Comparison of ENCODE assay signal across 20 cellular contexts in the genomic region with DNA sequence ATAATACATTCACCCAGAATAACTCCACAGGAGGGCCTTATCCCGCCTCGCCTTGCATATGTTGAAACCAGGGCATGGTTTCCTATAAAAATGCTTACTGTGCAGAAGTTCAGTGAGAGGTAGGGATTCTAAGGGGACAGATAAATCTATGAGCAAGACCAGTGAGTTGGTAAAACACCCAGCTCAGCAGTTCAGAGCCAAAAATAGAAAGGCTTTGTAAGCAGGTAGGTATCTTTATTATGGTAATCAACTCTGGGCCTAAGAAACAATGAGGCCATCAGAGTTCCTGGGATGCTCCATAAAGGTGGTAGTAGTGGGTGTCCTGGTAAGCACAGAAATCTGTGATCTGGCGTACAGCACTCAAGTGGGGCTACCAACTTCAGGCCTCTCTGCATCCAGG.
DNase-seq lines count a peak whose midpoint lies in the region; ATAC-seq and TF ChIP-seq lines count a peak whose summit lies in the region.
"Had no signal": no experiment of that assay in that cellular context is flagged by ENCODE, and none has a peak within 500 bp of the region (broad histone marks: within the 10 kb centered on the region; RNA-seq: fewer than 3 reads in every experiment).

No MANE protein-coding gene starts in this region.

- intact Hi-C loops in IMR-90 (cut with micrococcal nuclease) (no loop called here), esophagus muscularis mucosa (cut with DNase I) (no loop called here), Caco-2 (cut with micrococcal nuclease; ENCODE audit: unreplicated experiment) (no loop called here)

- H3K9ac ChIP-seq in IMR-90 (ENCODE audit: low read depth, low read length): no peak overlapping the region

- dilution Hi-C loops in IMR-90 (cut with HindIII; ENCODE audit: low sequenced_read_pairs, unreplicated experiment): no loop called here

- H4K91ac ChIP-seq in IMR-90 (ENCODE audit: insufficient read depth, low read depth, low read length): no peak overlapping the region

- peak; percentile 26 for DNase-seq in ELF-1 (ENCODE audit: low read depth, low spot score)
- DNase-seq in IMR-90: no peak
- DNase-seq in esophagus muscularis mucosa (ENCODE audit: extremely low spot score): peak; percentile 64
- peak; percentile 32 for DNase-seq in iPS-NIHi11 (ENCODE audit: low spot score)
- no peak for DNase-seq in Caco-2
- DNase-seq: BE2C; CD4-positive, CD25-positive, alpha-beta regulatory T cell; COR-L47; GDM1; HFFc6; KG1; NCI-H1417; NCI-H187 treated with DMSO at 0.1 percent for 48 hours; NCI-H524; NCI-H82; PC-9 had no signal

- no peak overlapping the region for H2AK5ac ChIP-seq in IMR-90 (ENCODE audit: low read depth, low read length)

- no peak overlapping the region for H3K14ac ChIP-seq in IMR-90 (replicated peaks; ENCODE audit: low read depth, low read length)

- H3K18ac ChIP-seq in IMR-90 (ENCODE audit: low read depth, low read length): no peak overlapping the region

- H3K56ac ChIP-seq in IMR-90 (ENCODE audit: extremely low read depth, insufficient read depth, low read length): no peak overlapping the region

- POLR2A ChIA-PET in IMR-90 (lab: Charles Lee; ENCODE audit: unreplicated experiment): no interaction called here
- POLR2A ChIA-PET in Caco-2 (lab: Charles Lee): no interaction called here

- H3K27me3 ChIP-seq in IMR-90 (ENCODE audit: control insufficient read depth, insufficient read depth, low read length) (peaks cover 4% of the 10 kb centered on the region), esophagus muscularis mucosa (no peaks in the 10 kb centered on the region), Caco-2 (replicated peaks; ENCODE audit: control insufficient read depth, insufficient read depth, low read length) (no peaks in the 10 kb centered on the region)
- H3K27me3 ChIP-seq: BE2C had no signal

- no peak overlapping the region for H2BK120ac ChIP-seq in IMR-90 (ENCODE audit: low read depth, low read length)

- TF ChIP-seq EP300 in esophagus muscularis mucosa (IDR thresholded peaks at IDR 0.05): no peak

- TF ChIP-seq CTCF in IMR-90 (conservative IDR thresholded peaks at IDR 0.05; ENCODE audit: low read depth, low read length) (no peak), esophagus muscularis mucosa (IDR thresholded peaks at IDR 0.05) (no peak), Caco-2 (IDR thresholded peaks at IDR 0.05; ENCODE audit: insufficient read depth in 1 of 2, low read depth in 1 of 2, low read length in 1 of 2, severe bottlenecking in 1 of 2, unreplicated experiment in 1 of 2) (no peak)

- WGBS in IMR-90 (ENCODE audit: extremely low coverage in 2 of 2, insufficient read length in 1 of 2), 2 experiments: no CpG with 5 or more reads among the region's 3 CpGs
- WGBS in esophagus muscularis mucosa: 97% methylated on average over 3 of the region's 3 CpGs

- no peak overlapping the region for H2BK15ac ChIP-seq in IMR-90 (ENCODE audit: low read depth, low read length)

- H3K4me3 ChIP-seq in IMR-90 (ENCODE audit: insufficient read depth, low read depth, low read length): no peak overlapping the region
- no peak overlapping the region for H3K4me3 ChIP-seq in esophagus muscularis mucosa
- no peak overlapping the region for H3K4me3 ChIP-seq in Caco-2 (ENCODE audit: low read depth, low read length)
- H3K4me3 ChIP-seq: PC-9 had no signal

- no peaks in the 10 kb centered on the region for H3K36me3 Mint-ChIP-seq in Caco-2 (ENCODE audit: insufficient read depth, unreplicated experiment)
- H3K36me3 Mint-ChIP-seq: CD4-positive, CD25-positive, alpha-beta regulatory T cell had no signal

- in situ Hi-C loops in IMR-90 (cut with MboI; ENCODE audit: low sequenced_read_pairs): no loop called here

- ATAC-seq in IMR-90 (ENCODE audit: low read depth): no peak
- ATAC-seq in HG02642 (IDR thresholded peaks at IDR 0.05; ENCODE audit: poor library complexity, unreplicated experiment): no peak
- ATAC-seq in HG03039 (IDR thresholded peaks at IDR 0.05; ENCODE audit: unreplicated experiment): no peak
- no peak for ATAC-seq in GM18861 (IDR thresholded peaks at IDR 0.05; ENCODE audit: unreplicated experiment)

- no peak overlapping the region for H4K5ac ChIP-seq in IMR-90 (ENCODE audit: low read depth, low read length)

- no peaks in the 10 kb centered on the region for H3K9me1 ChIP-seq in IMR-90 (ENCODE audit: insufficient read depth, low read length)

- H3K4ac ChIP-seq in IMR-90 (ENCODE audit: low read depth, low read length): no peak overlapping the region

- no peak overlapping the region for H4K8ac ChIP-seq in IMR-90 (ENCODE audit: low read depth in 2 of 2, low read length in 2 of 2)

- H3K9me3 Mint-ChIP-seq in Caco-2 (ENCODE audit: unreplicated experiment): no peaks in the 10 kb centered on the region
- H3K9me3 Mint-ChIP-seq: HFFc6 had no signal

- no peak overlapping the region for H3K4me3 Mint-ChIP-seq in Caco-2 (ENCODE audit: unreplicated experiment)
- H3K4me3 Mint-ChIP-seq: CD4-positive, CD25-positive, alpha-beta regulatory T cell; HFFc6 had no signal

- no peaks in the 10 kb centered on the region for H3K79me1 ChIP-seq in IMR-90 (ENCODE audit: low read depth in 1 of 2, low read length in 2 of 2)

- no peak overlapping the region for H3K23ac ChIP-seq in IMR-90 (ENCODE audit: low read depth, low read length)

- H3K9me3 ChIP-seq in IMR-90 (ENCODE audit: control insufficient read depth, insufficient read depth, low read length) (no peaks in the 10 kb centered on the region; the same call in none of the 2 replicates), esophagus muscularis mucosa (peaks cover 0 to 4% (median 0%) of the 10 kb centered on the region in 4 donors), Caco-2 (no peaks in the 10 kb centered on the region; the same call in 1 of the 2 replicates)
- H3K9me3 ChIP-seq: BE2C had no signal

- no peak overlapping the region for H3K27ac Mint-ChIP-seq in Caco-2 (ENCODE audit: unreplicated experiment)
- H3K27ac Mint-ChIP-seq: CD4-positive, CD25-positive, alpha-beta regulatory T cell; HFFc6 had no signal

- TF ChIP-seq RAD21 in IMR-90 (IDR thresholded peaks at IDR 0.05; ENCODE audit: low read length): no peak

- no peaks in the 10 kb centered on the region for H3K4me1 Mint-ChIP-seq in Caco-2 (ENCODE audit: low read depth, unreplicated experiment)
- H3K4me1 Mint-ChIP-seq: CD4-positive, CD25-positive, alpha-beta regulatory T cell had no signal

- no peak overlapping the region for H3K4me2 ChIP-seq in IMR-90 (ENCODE audit: low read depth, low read length)
- H3K4me2 ChIP-seq: PC-9 had no signal

- no peak overlapping the region for H2BK5ac ChIP-seq in IMR-90 (ENCODE audit: low read depth, low read length, poor library complexity, severe bottlenecking)

- CTCF ChIA-PET in IMR-90 (lab: Yijun Ruan, JAX) (no interaction called here), Caco-2 (lab: Charles Lee) (no interaction called here)

- no peak overlapping the region for H2AFZ ChIP-seq in IMR-90 (replicated peaks; ENCODE audit: low read length, poor library complexity)
- H2AFZ ChIP-seq: PC-9 had no signal

- TF ChIP-seq POLR2A in IMR-90 (IDR thresholded peaks at IDR 0.05; ENCODE audit: low read depth, low read length) (no peak), esophagus muscularis mucosa (IDR thresholded peaks at IDR 0.05; ENCODE audit: low read depth) (no peak)

- H4K20me1 ChIP-seq in IMR-90 (ENCODE audit: insufficient read depth, low read length): no peaks in the 10 kb centered on the region

- H2BK20ac ChIP-seq in IMR-90 (ENCODE audit: low read depth, low read length): no peak overlapping the region

- H3K36me3 ChIP-seq in IMR-90 (ENCODE audit: control insufficient read depth, insufficient read depth, low read length) (no peaks in the 10 kb centered on the region), esophagus muscularis mucosa (no peaks in the 10 kb centered on the region), Caco-2 (ENCODE audit: control insufficient read depth, insufficient read depth, low read length) (no peaks in the 10 kb centered on the region)
- H3K36me3 ChIP-seq: BE2C had no signal

- BruUV-seq in IMR-90 (replicated peaks; lab: Mats Ljungman, UMichigan): no TSS peak
- BruUV-seq in Caco-2 (replicated peaks; lab: Mats Ljungman, UMichigan): no TSS peak

- H2AK9ac ChIP-seq in IMR-90 (replicated peaks; ENCODE audit: low read depth, low read length, poor library complexity): no peak overlapping the region

- peaks cover 3% of the 10 kb centered on the region for H3K27me3 Mint-ChIP-seq in Caco-2 (ENCODE audit: insufficient read depth, unreplicated experiment)
- H3K27me3 Mint-ChIP-seq: CD4-positive, CD25-positive, alpha-beta regulatory T cell had no signal

- H3K4me1 ChIP-seq in IMR-90 (ENCODE audit: control insufficient read depth, insufficient read depth, low read length) (no peaks in the 10 kb centered on the region), esophagus muscularis mucosa (no peaks in the 10 kb centered on the region), Caco-2 (no peaks in the 10 kb centered on the region)

- no peak overlapping the region for H3K27ac ChIP-seq in IMR-90 (ENCODE audit: insufficient read depth, low read length)
- no peak overlapping the region for H3K27ac ChIP-seq in esophagus muscularis mucosa (replicated peaks in 1 of 4)
- H3K27ac ChIP-seq: HL-60, PC-9 had no signal

TF ChIP-seq in IMR-90, 13 proteins besides CTCF, POLR2A, EP300 and RAD21:
- peak; percentile 77 for TF ChIP-seq MAFK (IDR thresholded peaks at IDR 0.05; ENCODE audit: low read depth, low read length)
- no peak for TF ChIP-seq RCOR1 (IDR thresholded peaks at IDR 0.05; ENCODE audit: insufficient replicate concordance, low read length)

Comparison
In these comparisons a context has a peak if more than half of its experiments do, and no peak if none do; other contexts are left out.
1. DNase-seq: peak in ELF-1 (single experiment), esophagus muscularis mucosa (single experiment) and iPS-NIHi11 (single experiment); none in IMR-90 (single experiment) and Caco-2 (0 of 2).